In the genomic region with DNA sequence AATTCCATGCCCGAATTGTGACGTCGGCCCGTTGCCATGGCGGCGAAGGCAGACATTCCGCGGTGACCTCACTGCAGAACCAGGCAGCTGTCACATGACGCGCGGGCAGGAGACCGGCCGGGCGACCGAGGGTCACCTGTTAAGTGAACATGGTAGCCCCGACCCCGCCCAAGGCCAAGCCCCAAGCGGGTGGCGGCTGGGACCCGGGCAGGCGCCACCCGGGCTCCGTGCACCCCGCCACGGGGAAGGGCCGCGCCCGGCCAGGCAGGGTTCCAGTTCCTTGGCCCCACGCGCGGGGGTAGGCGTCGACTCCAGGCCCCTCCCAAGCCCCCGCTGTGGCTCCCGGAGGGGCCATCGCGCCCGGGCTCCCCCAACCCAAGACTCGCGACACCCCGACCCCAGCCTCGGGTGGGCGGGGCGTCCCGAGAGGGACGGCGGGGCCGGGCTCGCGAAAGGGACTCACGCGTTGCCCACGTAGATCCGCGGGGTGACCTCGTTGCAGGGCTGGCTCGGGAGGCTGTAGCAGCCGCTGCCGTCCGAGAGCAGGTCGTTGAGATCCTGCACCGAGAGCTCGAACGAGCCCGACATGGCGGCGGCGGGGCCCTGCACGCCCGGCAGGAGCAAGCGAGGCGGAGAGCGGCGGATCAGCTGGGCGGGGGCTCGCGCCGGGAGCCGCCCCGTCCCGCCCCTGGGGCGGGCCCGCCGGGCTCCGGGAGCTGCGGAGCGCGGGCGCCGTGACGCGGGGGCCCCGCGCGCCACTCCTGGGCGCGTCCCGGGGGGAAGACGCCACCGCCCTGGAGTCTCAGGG, we compare ENCODE assay signal across 1 cellular context.
TF ChIP-seq lines count a peak whose summit lies in the region.

A gene (minus strand): TSS at position 641 of the 808 bp plus-strand sequence. CDS start 53 bp downstream, at position 588.

TF ChIP-seq in GM12878, 131 proteins besides CTCF, POLR2A, EP300 and RAD21 (continued from another document):
- TF ChIP-seq TCF12 (IDR thresholded peaks at IDR 0.05; ENCODE audit: low read depth, low read length) (0 out of 2 replicates have a peak, but pooled peaks have one; percentile 12), JUND (IDR thresholded peaks at IDR 0.05; ENCODE audit: low read depth, low read length) (0 out of 2 replicates have a peak, but pooled peaks have one; percentile 25), KDM1A (IDR thresholded peaks at IDR 0.05; ENCODE audit: borderline replicate concordance) (no peak), KAT2A (conservative IDR thresholded peaks at IDR 0.05; ENCODE audit: control insufficient read depth, low read depth, low read length) (no peak), GATAD2B (conservative IDR thresholded peaks at IDR 0.05; ENCODE audit: low read depth) (peak; percentile 47), BHLHE40 (IDR thresholded peaks at IDR 0.05; ENCODE audit: borderline replicate concordance in 1 of 2, low read depth in 2 of 2, low read length in 1 of 2) (peak; percentile 33 to 69; a peak in 2 of 4 replicates), YY1 (IDR thresholded peaks at IDR 0.05; ENCODE audit: low read depth, low read length) (peak; percentile 71), IKZF1 (conservative IDR thresholded peaks at IDR 0.05) (peak; percentile 48), ZSCAN29 (IDR thresholded peaks at IDR 0.05) (no peak), BACH1 (IDR thresholded peaks at IDR 0.05; ENCODE audit: borderline replicate concordance) (0 out of 2 replicates have a peak, but pooled peaks have one; percentile 14), NFIC (IDR thresholded peaks at IDR 0.05; ENCODE audit: low read depth, low read length) (no peak), CHD2 (IDR thresholded peaks at IDR 0.05; ENCODE audit: borderline replicate concordance, low read depth, low read length) (peak; percentile 44), MXI1 (IDR thresholded peaks at IDR 0.05; ENCODE audit: low read depth, low read length) (peak; percentile 23; the same call in 1 of the 2 replicates), CREM (IDR thresholded peaks at IDR 0.05; ENCODE audit: low read depth) (peak; percentile 77), IKZF2 (IDR thresholded peaks at IDR 0.05) (0 out of 4 replicates have a peak, but pooled peaks of 1 of the 2 experiments have one; percentile 1), POU2F2 (IDR thresholded peaks at IDR 0.05; ENCODE audit: borderline replicate concordance, low read depth, low read length) (0 out of 3 replicates have a peak, but pooled peaks have one; percentile 40), MYC (IDR thresholded peaks at IDR 0.05; ENCODE audit: insufficient read depth, insufficient read length, insufficient replicate concordance, low read length, severe bottlenecking) (no peak), NR2C1 (IDR thresholded peaks at IDR 0.05) (0 out of 2 replicates have a peak, but pooled peaks have one; percentile 4), BMI1 (IDR thresholded peaks at IDR 0.05; ENCODE audit: borderline replicate concordance) (peak; percentile 88; the same call in 1 of the 2 replicates), TAF1 (IDR thresholded peaks at IDR 0.05; ENCODE audit: borderline replicate concordance, low read depth, low read length) (peak; percentile 39; the same call in 1 of the 2 replicates), CREB1 (IDR thresholded peaks at IDR 0.05; ENCODE audit: low read depth) (peak; percentile 78; the same call in 1 of the 2 replicates), ASH2L (IDR thresholded peaks at IDR 0.05; ENCODE audit: borderline replicate concordance, low read depth) (no peak), ATF7 (IDR thresholded peaks at IDR 0.05; ENCODE audit: low read depth) (peak; percentile 86), DPF2 (IDR thresholded peaks at IDR 0.05) (0 out of 2 replicates have a peak, but pooled peaks have one; percentile 65), RFX5 (IDR thresholded peaks at IDR 0.05; ENCODE audit: low read depth, low read length) (peak; percentile 74; the same call in 1 of the 2 replicates)
- TF ChIP-seq, protein P1, sequence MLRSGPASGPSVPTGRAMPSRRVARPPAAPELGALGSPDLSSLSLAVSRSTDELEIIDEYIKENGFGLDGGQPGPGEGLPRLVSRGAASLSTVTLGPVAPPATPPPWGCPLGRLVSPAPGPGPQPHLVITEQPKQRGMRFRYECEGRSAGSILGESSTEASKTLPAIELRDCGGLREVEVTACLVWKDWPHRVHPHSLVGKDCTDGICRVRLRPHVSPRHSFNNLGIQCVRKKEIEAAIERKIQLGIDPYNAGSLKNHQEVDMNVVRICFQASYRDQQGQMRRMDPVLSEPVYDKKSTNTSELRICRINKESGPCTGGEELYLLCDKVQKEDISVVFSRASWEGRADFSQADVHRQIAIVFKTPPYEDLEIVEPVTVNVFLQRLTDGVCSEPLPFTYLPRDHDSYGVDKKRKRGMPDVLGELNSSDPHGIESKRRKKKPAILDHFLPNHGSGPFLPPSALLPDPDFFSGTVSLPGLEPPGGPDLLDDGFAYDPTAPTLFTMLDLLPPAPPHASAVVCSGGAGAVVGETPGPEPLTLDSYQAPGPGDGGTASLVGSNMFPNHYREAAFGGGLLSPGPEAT (IDR thresholded peaks at IDR 0.05; ENCODE audit: low read depth): no peak
- TF ChIP-seq, protein P2, sequence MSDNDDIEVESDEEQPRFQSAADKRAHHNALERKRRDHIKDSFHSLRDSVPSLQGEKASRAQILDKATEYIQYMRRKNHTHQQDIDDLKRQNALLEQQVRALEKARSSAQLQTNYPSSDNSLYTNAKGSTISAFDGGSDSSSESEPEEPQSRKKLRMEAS (IDR thresholded peaks at IDR 0.05; ENCODE audit: low read depth, low read length): peak; percentile 23; the same call in 1 of the 2 replicates
- TF ChIP-seq, protein P3, sequence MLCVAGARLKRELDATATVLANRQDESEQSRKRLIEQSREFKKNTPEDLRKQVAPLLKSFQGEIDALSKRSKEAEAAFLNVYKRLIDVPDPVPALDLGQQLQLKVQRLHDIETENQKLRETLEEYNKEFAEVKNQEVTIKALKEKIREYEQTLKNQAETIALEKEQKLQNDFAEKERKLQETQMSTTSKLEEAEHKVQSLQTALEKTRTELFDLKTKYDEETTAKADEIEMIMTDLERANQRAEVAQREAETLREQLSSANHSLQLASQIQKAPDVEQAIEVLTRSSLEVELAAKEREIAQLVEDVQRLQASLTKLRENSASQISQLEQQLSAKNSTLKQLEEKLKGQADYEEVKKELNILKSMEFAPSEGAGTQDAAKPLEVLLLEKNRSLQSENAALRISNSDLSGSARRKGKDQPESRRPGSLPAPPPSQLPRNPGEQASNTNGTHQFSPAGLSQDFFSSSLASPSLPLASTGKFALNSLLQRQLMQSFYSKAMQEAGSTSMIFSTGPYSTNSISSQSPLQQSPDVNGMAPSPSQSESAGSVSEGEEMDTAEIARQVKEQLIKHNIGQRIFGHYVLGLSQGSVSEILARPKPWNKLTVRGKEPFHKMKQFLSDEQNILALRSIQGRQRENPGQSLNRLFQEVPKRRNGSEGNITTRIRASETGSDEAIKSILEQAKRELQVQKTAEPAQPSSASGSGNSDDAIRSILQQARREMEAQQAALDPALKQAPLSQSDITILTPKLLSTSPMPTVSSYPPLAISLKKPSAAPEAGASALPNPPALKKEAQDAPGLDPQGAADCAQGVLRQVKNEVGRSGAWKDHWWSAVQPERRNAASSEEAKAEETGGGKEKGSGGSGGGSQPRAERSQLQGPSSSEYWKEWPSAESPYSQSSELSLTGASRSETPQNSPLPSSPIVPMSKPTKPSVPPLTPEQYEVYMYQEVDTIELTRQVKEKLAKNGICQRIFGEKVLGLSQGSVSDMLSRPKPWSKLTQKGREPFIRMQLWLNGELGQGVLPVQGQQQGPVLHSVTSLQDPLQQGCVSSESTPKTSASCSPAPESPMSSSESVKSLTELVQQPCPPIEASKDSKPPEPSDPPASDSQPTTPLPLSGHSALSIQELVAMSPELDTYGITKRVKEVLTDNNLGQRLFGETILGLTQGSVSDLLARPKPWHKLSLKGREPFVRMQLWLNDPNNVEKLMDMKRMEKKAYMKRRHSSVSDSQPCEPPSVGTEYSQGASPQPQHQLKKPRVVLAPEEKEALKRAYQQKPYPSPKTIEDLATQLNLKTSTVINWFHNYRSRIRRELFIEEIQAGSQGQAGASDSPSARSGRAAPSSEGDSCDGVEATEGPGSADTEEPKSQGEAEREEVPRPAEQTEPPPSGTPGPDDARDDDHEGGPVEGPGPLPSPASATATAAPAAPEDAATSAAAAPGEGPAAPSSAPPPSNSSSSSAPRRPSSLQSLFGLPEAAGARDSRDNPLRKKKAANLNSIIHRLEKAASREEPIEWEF (IDR thresholded peaks at IDR 0.05; ENCODE audit: insufficient replicate concordance, low read depth, low read length): no peak
- TF ChIP-seq, protein P4, sequence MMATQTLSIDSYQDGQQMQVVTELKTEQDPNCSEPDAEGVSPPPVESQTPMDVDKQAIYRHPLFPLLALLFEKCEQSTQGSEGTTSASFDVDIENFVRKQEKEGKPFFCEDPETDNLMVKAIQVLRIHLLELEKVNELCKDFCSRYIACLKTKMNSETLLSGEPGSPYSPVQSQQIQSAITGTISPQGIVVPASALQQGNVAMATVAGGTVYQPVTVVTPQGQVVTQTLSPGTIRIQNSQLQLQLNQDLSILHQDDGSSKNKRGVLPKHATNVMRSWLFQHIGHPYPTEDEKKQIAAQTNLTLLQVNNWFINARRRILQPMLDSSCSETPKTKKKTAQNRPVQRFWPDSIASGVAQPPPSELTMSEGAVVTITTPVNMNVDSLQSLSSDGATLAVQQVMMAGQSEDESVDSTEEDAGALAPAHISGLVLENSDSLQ (IDR thresholded peaks at IDR 0.05): peak; percentile 57; the same call in 1 of the 2 replicates
- TF ChIP-seq, protein P5, sequence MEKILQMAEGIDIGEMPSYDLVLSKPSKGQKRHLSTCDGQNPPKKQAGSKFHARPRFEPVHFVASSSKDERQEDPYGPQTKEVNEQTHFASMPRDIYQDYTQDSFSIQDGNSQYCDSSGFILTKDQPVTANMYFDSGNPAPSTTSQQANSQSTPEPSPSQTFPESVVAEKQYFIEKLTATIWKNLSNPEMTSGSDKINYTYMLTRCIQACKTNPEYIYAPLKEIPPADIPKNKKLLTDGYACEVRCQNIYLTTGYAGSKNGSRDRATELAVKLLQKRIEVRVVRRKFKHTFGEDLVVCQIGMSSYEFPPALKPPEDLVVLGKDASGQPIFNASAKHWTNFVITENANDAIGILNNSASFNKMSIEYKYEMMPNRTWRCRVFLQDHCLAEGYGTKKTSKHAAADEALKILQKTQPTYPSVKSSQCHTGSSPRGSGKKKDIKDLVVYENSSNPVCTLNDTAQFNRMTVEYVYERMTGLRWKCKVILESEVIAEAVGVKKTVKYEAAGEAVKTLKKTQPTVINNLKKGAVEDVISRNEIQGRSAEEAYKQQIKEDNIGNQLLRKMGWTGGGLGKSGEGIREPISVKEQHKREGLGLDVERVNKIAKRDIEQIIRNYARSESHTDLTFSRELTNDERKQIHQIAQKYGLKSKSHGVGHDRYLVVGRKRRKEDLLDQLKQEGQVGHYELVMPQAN (conservative IDR thresholded peaks at IDR 0.05): peak; percentile 36
- TF ChIP-seq, protein P6, sequence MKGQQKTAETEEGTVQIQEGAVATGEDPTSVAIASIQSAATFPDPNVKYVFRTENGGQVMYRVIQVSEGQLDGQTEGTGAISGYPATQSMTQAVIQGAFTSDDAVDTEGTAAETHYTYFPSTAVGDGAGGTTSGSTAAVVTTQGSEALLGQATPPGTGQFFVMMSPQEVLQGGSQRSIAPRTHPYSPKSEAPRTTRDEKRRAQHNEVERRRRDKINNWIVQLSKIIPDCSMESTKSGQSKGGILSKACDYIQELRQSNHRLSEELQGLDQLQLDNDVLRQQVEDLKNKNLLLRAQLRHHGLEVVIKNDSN (IDR thresholded peaks at IDR 0.05; ENCODE audit: borderline replicate concordance, extremely low read length, insufficient read depth, low read depth, low read length): peak; percentile 82
- TF ChIP-seq, protein P7, sequence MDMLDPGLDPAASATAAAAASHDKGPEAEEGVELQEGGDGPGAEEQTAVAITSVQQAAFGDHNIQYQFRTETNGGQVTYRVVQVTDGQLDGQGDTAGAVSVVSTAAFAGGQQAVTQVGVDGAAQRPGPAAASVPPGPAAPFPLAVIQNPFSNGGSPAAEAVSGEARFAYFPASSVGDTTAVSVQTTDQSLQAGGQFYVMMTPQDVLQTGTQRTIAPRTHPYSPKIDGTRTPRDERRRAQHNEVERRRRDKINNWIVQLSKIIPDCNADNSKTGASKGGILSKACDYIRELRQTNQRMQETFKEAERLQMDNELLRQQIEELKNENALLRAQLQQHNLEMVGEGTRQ (IDR thresholded peaks at IDR 0.05; ENCODE audit: borderline replicate concordance, low read depth, low read length): peak; percentile 48
